ENCODE assay signal across 1 cellular context in the genomic region with DNA sequence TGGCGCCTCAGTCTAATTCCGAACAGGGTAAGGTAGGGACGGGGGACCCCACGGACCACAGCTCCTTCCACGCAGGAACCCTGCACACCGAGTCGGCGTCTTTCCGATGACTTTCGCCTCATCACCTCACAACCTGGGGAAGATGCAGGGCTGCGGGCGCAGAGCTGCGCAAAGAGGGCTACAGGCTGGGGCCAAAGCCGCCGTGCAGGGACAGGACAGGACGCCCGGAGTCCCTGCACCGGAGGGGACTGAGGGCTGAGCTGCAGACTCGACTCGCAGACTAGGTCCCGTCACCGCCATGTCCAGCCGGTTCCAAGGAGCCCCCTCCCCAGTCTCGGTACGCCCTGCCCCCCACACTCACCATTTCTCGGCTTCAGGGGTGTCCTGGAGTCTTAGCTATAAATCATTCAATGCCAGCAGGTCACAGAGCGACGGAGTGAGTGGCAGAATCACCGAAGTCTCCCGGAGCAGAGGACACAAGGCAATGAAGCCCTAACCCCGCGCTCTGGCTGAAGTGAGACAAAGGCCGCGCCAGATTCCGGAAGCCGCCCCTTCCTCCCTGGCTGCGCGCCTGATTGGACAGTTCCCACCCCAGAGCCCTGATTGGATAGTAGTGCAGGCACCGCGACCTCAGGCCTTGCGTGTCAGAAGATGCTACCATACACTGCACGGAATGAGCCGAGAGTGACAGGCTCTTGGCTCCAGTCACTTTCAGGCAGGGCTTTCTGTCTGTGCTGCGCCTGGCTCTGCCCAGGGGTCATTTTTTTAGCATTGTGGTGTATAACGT.
A peak's percentile ranks its signal among the peaks of the same experiment; 100 is the strongest.
TF ChIP-seq lines count a peak whose summit lies in the region.

A gene (minus strand): TSS at position 522 of the 787 bp plus-strand sequence. CDS start 158 bp downstream, at position 364.

TF ChIP-seq in GM12878, 131 proteins besides CTCF, POLR2A, EP300 and RAD21 (continued from another document):
- TF ChIP-seq, protein P1, sequence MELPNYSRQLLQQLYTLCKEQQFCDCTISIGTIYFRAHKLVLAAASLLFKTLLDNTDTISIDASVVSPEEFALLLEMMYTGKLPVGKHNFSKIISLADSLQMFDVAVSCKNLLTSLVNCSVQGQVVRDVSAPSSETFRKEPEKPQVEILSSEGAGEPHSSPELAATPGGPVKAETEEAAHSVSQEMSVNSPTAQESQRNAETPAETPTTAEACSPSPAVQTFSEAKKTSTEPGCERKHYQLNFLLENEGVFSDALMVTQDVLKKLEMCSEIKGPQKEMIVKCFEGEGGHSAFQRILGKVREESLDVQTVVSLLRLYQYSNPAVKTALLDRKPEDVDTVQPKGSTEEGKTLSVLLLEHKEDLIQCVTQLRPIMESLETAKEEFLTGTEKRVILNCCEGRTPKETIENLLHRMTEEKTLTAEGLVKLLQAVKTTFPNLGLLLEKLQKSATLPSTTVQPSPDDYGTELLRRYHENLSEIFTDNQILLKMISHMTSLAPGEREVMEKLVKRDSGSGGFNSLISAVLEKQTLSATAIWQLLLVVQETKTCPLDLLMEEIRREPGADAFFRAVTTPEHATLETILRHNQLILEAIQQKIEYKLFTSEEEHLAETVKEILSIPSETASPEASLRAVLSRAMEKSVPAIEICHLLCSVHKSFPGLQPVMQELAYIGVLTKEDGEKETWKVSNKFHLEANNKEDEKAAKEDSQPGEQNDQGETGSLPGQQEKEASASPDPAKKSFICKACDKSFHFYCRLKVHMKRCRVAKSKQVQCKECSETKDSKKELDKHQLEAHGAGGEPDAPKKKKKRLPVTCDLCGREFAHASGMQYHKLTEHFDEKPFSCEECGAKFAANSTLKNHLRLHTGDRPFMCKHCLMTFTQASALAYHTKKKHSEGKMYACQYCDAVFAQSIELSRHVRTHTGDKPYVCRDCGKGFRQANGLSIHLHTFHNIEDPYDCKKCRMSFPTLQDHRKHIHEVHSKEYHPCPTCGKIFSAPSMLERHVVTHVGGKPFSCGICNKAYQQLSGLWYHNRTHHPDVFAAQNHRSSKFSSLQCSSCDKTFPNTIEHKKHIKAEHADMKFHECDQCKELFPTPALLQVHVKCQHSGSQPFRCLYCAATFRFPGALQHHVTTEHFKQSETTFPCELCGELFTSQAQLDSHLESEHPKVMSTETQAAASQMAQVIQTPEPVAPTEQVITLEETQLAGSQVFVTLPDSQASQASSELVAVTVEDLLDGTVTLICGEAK (IDR thresholded peaks at IDR 0.05; ENCODE audit: borderline replicate concordance): peak; percentile 77; the same call in 1 of the 2 replicates
- TF ChIP-seq, protein P2, sequence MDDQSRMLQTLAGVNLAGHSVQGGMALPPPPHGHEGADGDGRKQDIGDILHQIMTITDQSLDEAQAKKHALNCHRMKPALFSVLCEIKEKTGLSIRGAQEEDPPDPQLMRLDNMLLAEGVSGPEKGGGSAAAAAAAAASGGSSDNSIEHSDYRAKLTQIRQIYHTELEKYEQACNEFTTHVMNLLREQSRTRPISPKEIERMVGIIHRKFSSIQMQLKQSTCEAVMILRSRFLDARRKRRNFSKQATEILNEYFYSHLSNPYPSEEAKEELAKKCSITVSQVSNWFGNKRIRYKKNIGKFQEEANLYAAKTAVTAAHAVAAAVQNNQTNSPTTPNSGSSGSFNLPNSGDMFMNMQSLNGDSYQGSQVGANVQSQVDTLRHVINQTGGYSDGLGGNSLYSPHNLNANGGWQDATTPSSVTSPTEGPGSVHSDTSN (IDR thresholded peaks at IDR 0.05; ENCODE audit: insufficient replicate concordance, low read depth, low read length): peak; percentile 95
- 0 out of 2 replicates have a peak, but pooled peaks have one; percentile 17 for TF ChIP-seq PAX5 (IDR thresholded peaks at IDR 0.05; ENCODE audit: borderline replicate concordance, low read depth, low read length)
- 0 out of 2 replicates have a peak, but pooled peaks have one; percentile 17 for TF ChIP-seq MXI1 (IDR thresholded peaks at IDR 0.05; ENCODE audit: low read depth, low read length)
- TF ChIP-seq DPF2 (IDR thresholded peaks at IDR 0.05): peak; percentile 77; the same call in 1 of the 2 replicates
- peak; percentile 38; the same call in 1 of the 2 replicates for TF ChIP-seq NFYA (IDR thresholded peaks at IDR 0.05; ENCODE audit: borderline replicate concordance, low read depth, low read length)
- peak; percentile 69 for TF ChIP-seq FOS (IDR thresholded peaks at IDR 0.05; ENCODE audit: borderline replicate concordance, extremely low read depth, insufficient read length)
- peak; percentile 86 for TF ChIP-seq SIN3A (IDR thresholded peaks at IDR 0.05; ENCODE audit: low read depth, low read length)
- TF ChIP-seq, protein P3, sequence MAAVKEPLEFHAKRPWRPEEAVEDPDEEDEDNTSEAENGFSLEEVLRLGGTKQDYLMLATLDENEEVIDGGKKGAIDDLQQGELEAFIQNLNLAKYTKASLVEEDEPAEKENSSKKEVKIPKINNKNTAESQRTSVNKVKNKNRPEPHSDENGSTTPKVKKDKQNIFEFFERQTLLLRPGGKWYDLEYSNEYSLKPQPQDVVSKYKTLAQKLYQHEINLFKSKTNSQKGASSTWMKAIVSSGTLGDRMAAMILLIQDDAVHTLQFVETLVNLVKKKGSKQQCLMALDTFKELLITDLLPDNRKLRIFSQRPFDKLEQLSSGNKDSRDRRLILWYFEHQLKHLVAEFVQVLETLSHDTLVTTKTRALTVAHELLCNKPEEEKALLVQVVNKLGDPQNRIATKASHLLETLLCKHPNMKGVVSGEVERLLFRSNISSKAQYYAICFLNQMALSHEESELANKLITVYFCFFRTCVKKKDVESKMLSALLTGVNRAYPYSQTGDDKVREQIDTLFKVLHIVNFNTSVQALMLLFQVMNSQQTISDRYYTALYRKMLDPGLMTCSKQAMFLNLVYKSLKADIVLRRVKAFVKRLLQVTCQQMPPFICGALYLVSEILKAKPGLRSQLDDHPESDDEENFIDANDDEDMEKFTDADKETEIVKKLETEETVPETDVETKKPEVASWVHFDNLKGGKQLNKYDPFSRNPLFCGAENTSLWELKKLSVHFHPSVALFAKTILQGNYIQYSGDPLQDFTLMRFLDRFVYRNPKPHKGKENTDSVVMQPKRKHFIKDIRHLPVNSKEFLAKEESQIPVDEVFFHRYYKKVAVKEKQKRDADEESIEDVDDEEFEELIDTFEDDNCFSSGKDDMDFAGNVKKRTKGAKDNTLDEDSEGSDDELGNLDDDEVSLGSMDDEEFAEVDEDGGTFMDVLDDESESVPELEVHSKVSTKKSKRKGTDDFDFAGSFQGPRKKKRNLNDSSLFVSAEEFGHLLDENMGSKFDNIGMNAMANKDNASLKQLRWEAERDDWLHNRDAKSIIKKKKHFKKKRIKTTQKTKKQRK (IDR thresholded peaks at IDR 0.05; ENCODE audit: low read depth, low read length): peak; percentile 74
- TF ChIP-seq, protein P4, sequence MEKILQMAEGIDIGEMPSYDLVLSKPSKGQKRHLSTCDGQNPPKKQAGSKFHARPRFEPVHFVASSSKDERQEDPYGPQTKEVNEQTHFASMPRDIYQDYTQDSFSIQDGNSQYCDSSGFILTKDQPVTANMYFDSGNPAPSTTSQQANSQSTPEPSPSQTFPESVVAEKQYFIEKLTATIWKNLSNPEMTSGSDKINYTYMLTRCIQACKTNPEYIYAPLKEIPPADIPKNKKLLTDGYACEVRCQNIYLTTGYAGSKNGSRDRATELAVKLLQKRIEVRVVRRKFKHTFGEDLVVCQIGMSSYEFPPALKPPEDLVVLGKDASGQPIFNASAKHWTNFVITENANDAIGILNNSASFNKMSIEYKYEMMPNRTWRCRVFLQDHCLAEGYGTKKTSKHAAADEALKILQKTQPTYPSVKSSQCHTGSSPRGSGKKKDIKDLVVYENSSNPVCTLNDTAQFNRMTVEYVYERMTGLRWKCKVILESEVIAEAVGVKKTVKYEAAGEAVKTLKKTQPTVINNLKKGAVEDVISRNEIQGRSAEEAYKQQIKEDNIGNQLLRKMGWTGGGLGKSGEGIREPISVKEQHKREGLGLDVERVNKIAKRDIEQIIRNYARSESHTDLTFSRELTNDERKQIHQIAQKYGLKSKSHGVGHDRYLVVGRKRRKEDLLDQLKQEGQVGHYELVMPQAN (conservative IDR thresholded peaks at IDR 0.05): peak; percentile 78
- TF ChIP-seq CHD2 (IDR thresholded peaks at IDR 0.05; ENCODE audit: borderline replicate concordance, low read depth, low read length): peak; percentile 90
- TF ChIP-seq CREM (IDR thresholded peaks at IDR 0.05; ENCODE audit: low read depth): peak; percentile 44; the same call in 1 of the 2 replicates
- peak; percentile 70; the same call in 1 of the 2 replicates for TF ChIP-seq TAF1 (IDR thresholded peaks at IDR 0.05; ENCODE audit: borderline replicate concordance, low read depth, low read length)
- TF ChIP-seq RFX5 (IDR thresholded peaks at IDR 0.05; ENCODE audit: low read depth, low read length): peak; percentile 29; the same call in 1 of the 2 replicates
- TF ChIP-seq NBN (IDR thresholded peaks at IDR 0.05): 0 out of 2 replicates have a peak, but pooled peaks have one; percentile 30
- TF ChIP-seq NR2F1 (conservative IDR thresholded peaks at IDR 0.05): peak; percentile 46; the same call in 1 of the 2 replicates
- TF ChIP-seq, protein P5, sequence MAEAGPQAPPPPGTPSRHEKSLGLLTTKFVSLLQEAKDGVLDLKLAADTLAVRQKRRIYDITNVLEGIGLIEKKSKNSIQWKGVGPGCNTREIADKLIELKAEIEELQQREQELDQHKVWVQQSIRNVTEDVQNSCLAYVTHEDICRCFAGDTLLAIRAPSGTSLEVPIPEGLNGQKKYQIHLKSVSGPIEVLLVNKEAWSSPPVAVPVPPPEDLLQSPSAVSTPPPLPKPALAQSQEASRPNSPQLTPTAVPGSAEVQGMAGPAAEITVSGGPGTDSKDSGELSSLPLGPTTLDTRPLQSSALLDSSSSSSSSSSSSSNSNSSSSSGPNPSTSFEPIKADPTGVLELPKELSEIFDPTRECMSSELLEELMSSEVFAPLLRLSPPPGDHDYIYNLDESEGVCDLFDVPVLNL (IDR thresholded peaks at IDR 0.05; ENCODE audit: low read depth, low read length): peak; percentile 85
